Comparison of ENCODE assay signal across 34 cellular contexts in the genomic region with DNA sequence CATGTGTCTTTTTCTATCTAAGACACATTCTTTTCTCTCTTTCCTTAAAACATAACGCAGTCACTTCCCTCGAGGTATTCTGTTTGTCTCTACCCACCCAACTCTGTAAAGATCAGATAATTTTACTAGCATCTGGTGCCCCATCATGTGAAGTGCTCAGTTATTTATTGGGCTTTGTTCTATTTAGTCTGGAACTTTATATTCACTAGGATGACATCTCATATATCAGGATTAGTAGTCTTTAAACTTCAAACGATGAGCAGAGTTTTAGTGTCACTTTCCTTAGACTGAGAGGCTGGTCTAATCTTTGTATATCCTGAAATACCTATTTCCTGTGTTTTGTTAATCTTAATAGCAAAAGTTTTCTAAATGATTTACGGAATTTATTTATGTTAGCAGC.
"Had no signal": no experiment of that assay in that cellular context is flagged by ENCODE, and none has a peak within 500 bp of the region (broad histone marks: within the 10 kb centered on the region; RNA-seq: fewer than 3 reads in every experiment).

No MANE protein-coding gene starts in this region.

- H3K36me3 Mint-ChIP-seq: activated naive CD4-positive, alpha-beta T cell treated with anti-CD3 and anti-CD28 coated beads, Interleukin-2, amount 50 U/mL, for 24 hours; activated naive CD8-positive, alpha-beta T cell treated with anti-CD3 and anti-CD28 coated beads for 36 hours had no signal

- H3K27ac Mint-ChIP-seq: activated B cell treated with CpG ODN at 0.5 μM for 24 hours; activated CD8-positive, alpha-beta T cell treated with anti-CD3 and anti-CD28 coated beads for 36 hours; activated naive CD4-positive, alpha-beta T cell treated with anti-CD3 and anti-CD28 coated beads, Interleukin-2, amount 50 U/mL, for 24 hours; activated naive CD8-positive, alpha-beta T cell treated with anti-CD3 and anti-CD28 coated beads for 36 hours; activated naive CD8-positive, alpha-beta T cell treated with anti-CD3 and anti-CD28 coated beads, Interleukin-2, amount 50 U/mL, for 24 hours; activated T-helper 17 cell treated with anti-CD3 and anti-CD28 coated beads, Interleukin-2, amount 50 U/mL, for 72 hours; effector memory CD8-positive, alpha-beta T cell; T-helper 17 cell; T-helper 2 cell treated with Interferon-gamma antibody and Interleukin-4, amounts not matched to agents 5 μg/mL and 100 μg/mL, for 36 hours had no signal

- H3K4me3 Mint-ChIP-seq: activated B cell treated with CpG ODN at 0.5 μM for 24 hours; activated CD8-positive, alpha-beta T cell treated with anti-CD3 and anti-CD28 coated beads for 36 hours; activated naive CD4-positive, alpha-beta T cell treated with anti-CD3 and anti-CD28 coated beads, Interleukin-2, amount 50 U/mL, for 24 hours; activated naive CD8-positive, alpha-beta T cell treated with anti-CD3 and anti-CD28 coated beads for 36 hours; activated naive CD8-positive, alpha-beta T cell treated with anti-CD3 and anti-CD28 coated beads, Interleukin-2, amount 50 U/mL, for 24 hours; activated T-cell treated with anti-CD3 and anti-CD28 coated beads, Interleukin-2, amount 50 U/mL, for 4 hours; activated T-helper 17 cell treated with anti-CD3 and anti-CD28 coated beads, Interleukin-2, amount 50 U/mL, for 72 hours; effector memory CD8-positive, alpha-beta T cell; T-helper 17 cell; T-helper 2 cell treated with Interferon-gamma antibody and Interleukin-4, amounts not matched to agents 5 μg/mL and 100 μg/mL, for 36 hours had no signal

- H3K9me3 ChIP-seq: adrenal gland, body of pancreas, esophagus muscularis mucosa, gastrocnemius medialis had no signal

- H3K36me3 ChIP-seq: adrenal gland, esophagus muscularis mucosa, gastrocnemius medialis, WERI-Rb-1 had no signal

- ATAC-seq: activated CD4-positive, CD25-positive, alpha-beta regulatory T cell treated with anti-CD3 and anti-CD28 coated beads, Interleukin-2, amount 50 U/mL, for 24 hours; activated CD8-positive, alpha-beta T cell treated with anti-CD3 and anti-CD28 coated beads for 36 hours; activated naive CD8-positive, alpha-beta T cell treated with anti-CD3 and anti-CD28 coated beads, Interleukin-2, amount 50 U/mL, for 24 hours; activated T-cell treated with anti-CD3 and anti-CD28 coated beads, Interleukin-2, amount 50 U/mL, for 4 hours; activated T-helper 17 cell treated with anti-CD3 and anti-CD28 coated beads, Interleukin-2, amount 50 U/mL, for 72 hours; body of pancreas; effector memory CD8-positive, alpha-beta T cell; foreskin keratinocyte; gastrocnemius medialis; T-helper 17 cell had no signal

- H3K4me1 Mint-ChIP-seq: activated B cell treated with CpG ODN at 0.5 μM for 24 hours; activated naive CD4-positive, alpha-beta T cell treated with anti-CD3 and anti-CD28 coated beads, Interleukin-2, amount 50 U/mL, for 24 hours; activated naive CD8-positive, alpha-beta T cell treated with anti-CD3 and anti-CD28 coated beads for 36 hours; activated naive CD8-positive, alpha-beta T cell treated with anti-CD3 and anti-CD28 coated beads, Interleukin-2, amount 50 U/mL, for 24 hours; activated T-helper 17 cell treated with anti-CD3 and anti-CD28 coated beads, Interleukin-2, amount 50 U/mL, for 72 hours; T-helper 17 cell had no signal

- H3K4me3 ChIP-seq: adrenal gland, body of pancreas, esophagus muscularis mucosa, gastrocnemius medialis had no signal

- H3K9me3 Mint-ChIP-seq: activated B cell treated with CpG ODN at 0.5 μM for 24 hours; activated CD8-positive, alpha-beta T cell treated with anti-CD3 and anti-CD28 coated beads for 36 hours; activated naive CD4-positive, alpha-beta T cell treated with anti-CD3 and anti-CD28 coated beads, Interleukin-2, amount 50 U/mL, for 24 hours; activated naive CD8-positive, alpha-beta T cell treated with anti-CD3 and anti-CD28 coated beads for 36 hours; activated naive CD8-positive, alpha-beta T cell treated with anti-CD3 and anti-CD28 coated beads, Interleukin-2, amount 50 U/mL, for 24 hours; activated T-cell treated with anti-CD3 and anti-CD28 coated beads, Interleukin-2, amount 50 U/mL, for 4 hours; activated T-helper 17 cell treated with anti-CD3 and anti-CD28 coated beads, Interleukin-2, amount 50 U/mL, for 72 hours; T-helper 2 cell treated with Interferon-gamma antibody and Interleukin-4, amounts not matched to agents 5 μg/mL and 100 μg/mL, for 36 hours had no signal

- DNase-seq: activated B cell treated with CpG ODN at 0.5 μM for 24 hours; activated CD4-positive, alpha-beta T cell treated with anti-CD3 and anti-CD28 coated beads for 48 hours; activated CD4-positive, alpha-beta T cell treated with anti-CD3 and anti-CD28 coated beads, Interleukin-2, amount 50 U/mL, for 1 hour; activated CD4-positive, alpha-beta T cell treated with anti-CD3 and anti-CD28 coated beads, Interleukin-2, amount 50 U/mL, for 48 hours; activated CD8-positive, alpha-beta memory T cell treated with anti-CD3 and anti-CD28 coated beads for 24 hours; activated CD8-positive, alpha-beta T cell treated with anti-CD3 and anti-CD28 coated beads for 36 hours; activated effector memory CD4-positive, alpha-beta T cell treated with Interleukin-2 at 50 U/mL for 16 hours; activated gamma-delta T cell treated with Interleukin-2 at 50 U/mL for 16 hours; activated naive CD4-positive, alpha-beta T cell treated with Interleukin-2 at 50 U/mL for 16 hours; activated naive CD8-positive, alpha-beta T cell treated with anti-CD3 and anti-CD28 coated beads for 36 hours; activated naive CD8-positive, alpha-beta T cell treated with anti-CD3 and anti-CD28 coated beads, Interleukin-2, amount 50 U/mL, for 24 hours; activated T-cell treated with anti-CD3 and anti-CD28 coated beads, Interleukin-2, amount 50 U/mL, for 4 hours; adrenal gland; amygdala; aorta; body of pancreas; caudate nucleus; cortex of kidney; dermis blood vessel endothelial cell; effector CD4-positive, alpha-beta T cell; effector memory CD8-positive, alpha-beta T cell; erythroblast; foreskin keratinocyte; gastrocnemius medialis; glutamatergic neuron; T-helper 1 cell; T-helper 17 cell; T1000; WERI-Rb-1 had no signal

- H3K4me1 ChIP-seq: adrenal gland, body of pancreas, esophagus muscularis mucosa, foreskin keratinocyte, gastrocnemius medialis had no signal

- H3K27me3 Mint-ChIP-seq: activated B cell treated with CpG ODN at 0.5 μM for 24 hours; activated CD8-positive, alpha-beta T cell treated with anti-CD3 and anti-CD28 coated beads for 36 hours; activated naive CD4-positive, alpha-beta T cell treated with anti-CD3 and anti-CD28 coated beads, Interleukin-2, amount 50 U/mL, for 24 hours; activated naive CD8-positive, alpha-beta T cell treated with anti-CD3 and anti-CD28 coated beads for 36 hours; activated naive CD8-positive, alpha-beta T cell treated with anti-CD3 and anti-CD28 coated beads, Interleukin-2, amount 50 U/mL, for 24 hours; activated T-helper 17 cell treated with anti-CD3 and anti-CD28 coated beads, Interleukin-2, amount 50 U/mL, for 72 hours; effector memory CD8-positive, alpha-beta T cell; T-helper 17 cell had no signal
